Comparison of ENCODE assay signal across 9 cellular contexts in the genomic region with DNA sequence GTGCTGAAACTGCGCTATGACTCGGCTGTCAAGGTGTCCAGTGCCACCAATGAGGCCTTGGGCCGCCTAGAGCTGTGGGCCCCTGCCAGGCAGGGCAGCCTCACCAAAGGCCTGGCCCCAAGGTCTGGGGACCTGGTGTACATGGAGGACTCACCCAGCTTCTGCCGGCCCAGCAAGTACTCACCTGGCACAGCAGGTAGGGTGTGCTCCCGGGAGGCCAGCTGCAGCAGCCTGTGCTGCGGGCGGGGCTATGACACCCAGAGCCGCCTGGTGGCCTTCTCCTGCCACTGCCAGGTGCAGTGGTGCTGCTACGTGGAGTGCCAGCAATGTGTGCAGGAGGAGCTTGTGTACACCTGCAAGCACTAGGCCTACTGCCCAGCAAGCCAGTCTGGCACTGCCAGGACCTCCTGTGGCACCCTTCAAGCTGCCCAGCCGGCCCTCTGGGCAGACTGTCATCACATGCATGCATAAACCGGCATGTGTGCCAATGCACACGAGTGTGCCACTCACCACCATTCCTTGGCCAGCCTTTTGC. TPM values are rescaled to one million over a fixed set of nuclear protein-coding genes. Genes with fewer than 3 reads are reported as not detected.
DNase-seq lines count a peak whose midpoint lies in the region; ATAC-seq, FAIRE-seq and TF ChIP-seq lines count a peak whose summit lies in the region.
"Had no signal": no experiment of that assay in that cellular context is flagged by ENCODE, and none has a peak within 500 bp of the region (broad histone marks: within the 10 kb centered on the region; RNA-seq: fewer than 3 reads in every experiment).

No MANE protein-coding gene starts in this region.

- intact Hi-C loops in prostate gland (cut with DNase I) = no loop called here

- no peaks in the 10 kb centered on the region for H3K27me3 Mint-ChIP-seq in activated naive CD8-positive, alpha-beta T cell treated with anti-CD3 and anti-CD28 coated beads, Interleukin-2, amount 50 U/mL, for 24 hours

- H3K4me3 Mint-ChIP-seq in activated naive CD8-positive, alpha-beta T cell treated with anti-CD3 and anti-CD28 coated beads, Interleukin-2, amount 50 U/mL, for 24 hours = no peak overlapping the region

- no peak for ATAC-seq in HG02759 (IDR thresholded peaks at IDR 0.05; ENCODE audit: unreplicated experiment)
- no peak for ATAC-seq in activated naive CD8-positive, alpha-beta T cell treated with anti-CD3 and anti-CD28 coated beads, Interleukin-2, amount 50 U/mL, for 24 hours

- H3K9me3 Mint-ChIP-seq in activated naive CD8-positive, alpha-beta T cell treated with anti-CD3 and anti-CD28 coated beads, Interleukin-2, amount 50 U/mL, for 24 hours = no peaks in the 10 kb centered on the region

- H3K36me3 ChIP-seq in bronchial epithelial cell (ENCODE audit: control insufficient read depth, insufficient read depth, low read length) (no peaks in the 10 kb centered on the region), prostate gland (no peaks in the 10 kb centered on the region)

- TF ChIP-seq CTCF in bronchial epithelial cell (IDR thresholded peaks at IDR 0.05; ENCODE audit: insufficient read depth, low read length, severe bottlenecking) (peak; percentile 86), prostate gland (IDR thresholded peaks at IDR 0.05) (peak in 2 of 4 experiments; percentile 24 to 55)

- H3K27ac ChIP-seq in prostate gland = no peak overlapping the region

- H3K4me1 Mint-ChIP-seq in activated naive CD8-positive, alpha-beta T cell treated with anti-CD3 and anti-CD28 coated beads, Interleukin-2, amount 50 U/mL, for 24 hours = peaks cover 2% of the 10 kb centered on the region

- FAIRE-seq in bronchial epithelial cell (lab: Jason Lieb, UNC) = no peak

- DNase-seq in NCI-H1436 (lab: John Stamatoyannopoulos, UW) (peak; percentile 76), NCI-H1436 treated with DMSO at 0.1 percent for 48 hours (lab: John Stamatoyannopoulos, UW) (no peak), NCI-H187 (lab: John Stamatoyannopoulos, UW) (peak; percentile 39 to 51), bronchial epithelial cell (ENCODE audit: low read depth) (peak; percentile 38), prostate gland (ENCODE audit: low spot score) (peak; percentile 44), KG1 (lab: John Stamatoyannopoulos, UW) (no peak)
- DNase-seq in activated naive CD8-positive, alpha-beta T cell treated with anti-CD3 and anti-CD28 coated beads, Interleukin-2, amount 50 U/mL, for 24 hours = no peak
- DNase-seq: AML-193 had no signal

- no peak for TF ChIP-seq POLR2A in prostate gland (IDR thresholded peaks at IDR 0.05)

- H3K27me3 ChIP-seq in bronchial epithelial cell (ENCODE audit: control insufficient read depth, insufficient read depth, low read length) (no peaks in the 10 kb centered on the region), prostate gland (replicated peaks; ENCODE audit: insufficient read depth) (no peaks in the 10 kb centered on the region)

- 52% methylated on average over 12 of the region's 12 CpGs for WGBS in prostate gland

- no peak overlapping the region for H3K27ac Mint-ChIP-seq in activated naive CD8-positive, alpha-beta T cell treated with anti-CD3 and anti-CD28 coated beads, Interleukin-2, amount 50 U/mL, for 24 hours

- H3K36me3 Mint-ChIP-seq in activated naive CD8-positive, alpha-beta T cell treated with anti-CD3 and anti-CD28 coated beads, Interleukin-2, amount 50 U/mL, for 24 hours (ENCODE audit: low read depth) = no peaks in the 10 kb centered on the region

- H3K4me3 ChIP-seq in bronchial epithelial cell (ENCODE audit: low read depth, low read length) (no peak overlapping the region), prostate gland (no peak overlapping the region)

- H3K4me1 ChIP-seq in prostate gland (replicated peaks) = no peaks in the 10 kb centered on the region

- no peaks in the 10 kb centered on the region for H3K9me3 ChIP-seq in prostate gland

RNA-seq across cellular contexts. Expression of gene WNT9B, which starts 25.0 kb away (rescaled TPM):
- not detected in 2 replicates for total RNA-seq in bronchial epithelial cell
- 1 to 10 TPM in 1 of 2 donors, under 1 TPM in 1; 0.85 to 1.5 TPM for total RNA-seq in prostate gland

RNA-seq across cellular contexts. Expression of gene GOSR2, which starts 46.5 kb away (rescaled TPM):
- total RNA-seq in bronchial epithelial cell = 37.6 and 46.7 TPM in 2 replicates
- 10 to 100 TPM; 40.0 to 61.4 TPM for total RNA-seq in prostate gland

RNA-seq across cellular contexts. Expression of gene WNT3, which starts 57.9 kb away (rescaled TPM):
- total RNA-seq in bronchial epithelial cell (0.79 and 1.0 TPM in 2 replicates), prostate gland (1 to 10 TPM; 2.0 to 7.7 TPM)

Comparison
In these comparisons a context has a peak if more than half of its experiments do, and no peak if none do; other contexts are left out.
1. DNase-seq: peak in NCI-H1436 (single experiment), NCI-H187 (2 of 2), bronchial epithelial cell (single experiment) and prostate gland (single experiment); none in NCI-H1436 treated with DMSO at 0.1 percent for 48 hours (single experiment), KG1 (single experiment) and activated naive CD8-positive, alpha-beta T cell treated with anti-CD3 and anti-CD28 coated beads, Interleukin-2, amount 50 U/mL, for 24 hours (single experiment).